9 cellular contexts compared by ENCODE assay signal in genomic region chr13:99380921-99381645, GRCh38.
DNase-seq lines count a peak whose midpoint lies in the region; ATAC-seq, FAIRE-seq and TF ChIP-seq lines count a peak whose summit lies in the region.
"Had no signal": no experiment of that assay in that cellular context is flagged by ENCODE, and none has a peak within 500 bp of the region (broad histone marks: within the 10 kb centered on the region; RNA-seq: fewer than 3 reads in every experiment).

No MANE protein-coding gene starts in this region.

- FAIRE-seq in GM12892 (lab: Jason Lieb, UNC) (peak; percentile 82), pancreas (lab: Jason Lieb, UNC) (no peak)

- ATAC-seq in HG02678 (IDR thresholded peaks at IDR 0.05; ENCODE audit: unreplicated experiment): peak; percentile 66
- ATAC-seq in activated CD8-positive, alpha-beta T cell treated with anti-CD3 and anti-CD28 coated beads for 36 hours: peak; percentile 68
- ATAC-seq in pancreas: no peak
- no peak for ATAC-seq in HG03097 (IDR thresholded peaks at IDR 0.05; ENCODE audit: low FRiP score, unreplicated experiment)

- H3K4me3 Mint-ChIP-seq in activated CD8-positive, alpha-beta T cell treated with anti-CD3 and anti-CD28 coated beads for 36 hours: no peak overlapping the region

- H3K4me3 ChIP-seq in pancreas: no peak overlapping the region

- no peaks in the 10 kb centered on the region for H3K27me3 Mint-ChIP-seq in activated CD8-positive, alpha-beta T cell treated with anti-CD3 and anti-CD28 coated beads for 36 hours

- peaks cover 0 to 2% (median 0%) of the 10 kb centered on the region in 3 donors for H3K36me3 ChIP-seq in pancreas

- no peak for TF ChIP-seq CTCF in activated CD8-positive, alpha-beta T cell treated with anti-CD3 and anti-CD28 coated beads for 36 hours (IDR thresholded peaks at IDR 0.05)
- TF ChIP-seq CTCF in pancreas (IDR thresholded peaks at IDR 0.05): no peak

- H3K36me3 Mint-ChIP-seq in activated CD8-positive, alpha-beta T cell treated with anti-CD3 and anti-CD28 coated beads for 36 hours (ENCODE audit: low read depth): peaks cover 60% of the 10 kb centered on the region

- POLR2A ChIA-PET in activated CD8-positive, alpha-beta T cell treated with anti-CD3 and anti-CD28 coated beads for 36 hours (lab: Charles Lee): interaction anchor here (0.7 to 5.0 kb wide), 13 partner anchors 9 to 111 kb away, joined by 3 to 38 read pairs (median 8); no protein-coding TSS in a partner anchor

- intact Hi-C loops in activated CD8-positive, alpha-beta T cell treated with anti-CD3 and anti-CD28 coated beads for 36 hours (cut with micrococcal nuclease): loop anchor here (1.0 to 2.0 kb wide), 2 partner anchors 58 to 112 kb away; no protein-coding TSS in a partner anchor
- intact Hi-C loops in pancreas (cut with DNase I): no loop called here

- no peaks in the 10 kb centered on the region for H3K4me1 ChIP-seq in pancreas

- no peaks in the 10 kb centered on the region for H3K27me3 ChIP-seq in pancreas

- H3K27ac ChIP-seq in pancreas: no peak overlapping the region

- H3K27ac Mint-ChIP-seq in activated CD8-positive, alpha-beta T cell treated with anti-CD3 and anti-CD28 coated beads for 36 hours: peak overlapping the region; percentile 86

- WGBS in pancreas, 2 donors: 89 to 93% methylated on average over 15 of the region's 15 CpGs

- H3K9me3 ChIP-seq in pancreas: no peaks in the 10 kb centered on the region

- DNase-seq in GM12892 (ENCODE audit: insufficient read length) (no peak), mesenteric fat pad (ENCODE audit: low spot score) (peak; percentile 41), occipital lobe (lab: John Stamatoyannopoulos, UW) (no peak), pancreas (no peak), cerebellar nuclear complex (lab: John Stamatoyannopoulos, UW) (no peak)
- peak; percentile 90 for DNase-seq in activated CD8-positive, alpha-beta T cell treated with anti-CD3 and anti-CD28 coated beads for 36 hours
- DNase-seq: NCI-H510A had no signal

- no peak for TF ChIP-seq POLR2A in GM12892 (IDR thresholded peaks at IDR 0.05; ENCODE audit: low read depth, low read length)

- CTCF ChIA-PET in activated CD8-positive, alpha-beta T cell treated with anti-CD3 and anti-CD28 coated beads for 36 hours (lab: Charles Lee): interaction anchor here (0.6 to 19.3 kb wide), 16 partner anchors 10 to 205 kb away, joined by 3 to 395 read pairs (median 4); no protein-coding TSS in a partner anchor

- peaks cover 89% of the 10 kb centered on the region for H3K4me1 Mint-ChIP-seq in activated CD8-positive, alpha-beta T cell treated with anti-CD3 and anti-CD28 coated beads for 36 hours (ENCODE audit: low read depth)

- no peaks in the 10 kb centered on the region for H3K9me3 Mint-ChIP-seq in activated CD8-positive, alpha-beta T cell treated with anti-CD3 and anti-CD28 coated beads for 36 hours

Comparison
In these comparisons a context has a peak if more than half of its experiments do, and no peak if none do; other contexts are left out.
1. DNase-seq: peak in activated CD8-positive, alpha-beta T cell treated with anti-CD3 and anti-CD28 coated beads for 36 hours (single experiment) and mesenteric fat pad (single experiment); none in GM12892 (single experiment), occipital lobe (single experiment), pancreas (0 of 6) and cerebellar nuclear complex (0 of 2).
2. ATAC-seq: peak in HG02678 (single experiment) and activated CD8-positive, alpha-beta T cell treated with anti-CD3 and anti-CD28 coated beads for 36 hours (single experiment); none in pancreas (0 of 4) and HG03097 (single experiment).